In genomic region chr22:21001601-21002325, GRCh38 we compare ENCODE assay signal across 8 cellular contexts.
DNase-seq lines count a peak whose midpoint lies in the region; ATAC-seq and TF ChIP-seq lines count a peak whose summit lies in the region.

THAP7 (minus strand) TSS chr22:21002118; CDS start chr22:21001911, 207 bp downstream.

- TF ChIP-seq CTCF in choroid plexus epithelial cell (conservative IDR thresholded peaks at IDR 0.05; ENCODE audit: low read depth, low read length) = no peak

- ATAC-seq in GM19324 (IDR thresholded peaks at IDR 0.05; ENCODE audit: low FRiP score, unreplicated experiment) (peak; percentile 88), HG03460 (IDR thresholded peaks at IDR 0.05; ENCODE audit: unreplicated experiment) (peak; percentile 88)

- peak within 1 kb of the TSS; percentile 90 for H3K9ac ChIP-seq in BLaER1

- peak; percentile 75 for DNase-seq in NCI-H524 treated with DMSO at 0.1 percent for 48 hours (lab: John Stamatoyannopoulos, UW)
- DNase-seq in activated CD4-positive, alpha-beta T cell treated with anti-CD3 and anti-CD28 coated beads for 4 hours = peak; percentile 97 to 98
- peak; percentile 96 for DNase-seq in choroid plexus epithelial cell (ENCODE audit: low read depth)
- DNase-seq in kidney tubule cell (ENCODE audit: low spot score) = peak; percentile 96
- DNase-seq in stimulated activated CD4-positive, alpha-beta T cell treated with anti-CD3 and anti-CD28 coated beads, Interleukin-1b, Interleukin-23, amount 100 ng/mL, for 1 hour (ENCODE audit: low read depth in 2 of 2) = peak; percentile 92 to 93

- H3K27me3 ChIP-seq in BLaER1 = no peaks in the 10 kb centered on the region

- peak within 1 kb of the TSS; percentile 92 for H3K27ac ChIP-seq in BLaER1

- peaks cover 38% of the 10 kb centered on the region for H3K36me3 ChIP-seq in BLaER1

- peaks cover 34% of the 10 kb centered on the region for H3K4me1 ChIP-seq in BLaER1

- H4K20me1 ChIP-seq in BLaER1 = peaks cover 44% of the 10 kb centered on the region

- H3K4me3 ChIP-seq in BLaER1 (peak within 1 kb of the TSS; percentile 79), choroid plexus epithelial cell (ENCODE audit: low read depth, low read length) (peak within 1 kb of the TSS; percentile 86)

- peak within 1 kb of the TSS; percentile 100 for H3K4me2 ChIP-seq in BLaER1

- H3K9me3 ChIP-seq in BLaER1 = no peaks in the 10 kb centered on the region

Comparison
In these comparisons a context has a peak if more than half of its experiments do, and no peak if none do; other contexts are left out.
1. Peak in every context shown above with its lines: DNase-seq, ATAC-seq, H3K4me3 ChIP-seq and H3K27ac ChIP-seq.